In genomic region chr6:41920921-41921711, GRCh38 we compare ENCODE assay signal across 8 cellular contexts. TPM values are rescaled to one million over a fixed set of nuclear protein-coding genes. Genes with fewer than 3 reads are reported as not detected.
DNase-seq lines count a peak whose midpoint lies in the region; TF ChIP-seq lines count a peak whose summit lies in the region.

BYSL (plus strand) TSS chr6:41921499; CDS start chr6:41921563, 64 bp downstream.
MED20 (minus strand) TSS chr6:41921139; CDS start chr6:41921018, 121 bp downstream.

- no peak within 1 kb of the TSS for H4K8ac ChIP-seq in H9 (replicated peaks; ENCODE audit: insufficient read length, low read depth, low read length)

- H3K23ac ChIP-seq in H9 (ENCODE audit: insufficient read length, low read depth, low read length), result no peak within 1 kb of the TSS

- H3K4me3 ChIP-seq in neural cell (ENCODE audit: low read length) (peak within 1 kb of the TSS; percentile 83), stomach (peak within 1 kb of the TSS; percentile 72 to 97 (median 91))

- peak within 1 kb of the TSS; percentile 4 for H4K91ac ChIP-seq in H9 (ENCODE audit: insufficient read length, low read depth, low read length)

- H3K36me3 ChIP-seq in neural cell (ENCODE audit: insufficient read depth, low read length) (no peaks in the 10 kb centered on the region), stomach (peaks cover 0 to 27% (median 14%) of the 10 kb centered on the region in 4 donors)

- no CpG with 5 or more reads among the region's 55 CpGs for WGBS in H9 (ENCODE audit: extremely low coverage, insufficient read length, low lambda C conversion rate)
- 0 to 1% (median 0%) methylated on average over 46 to 55 of the region's 55 CpGs for WGBS in stomach, 5 donors

- H3K4me1 Mint-ChIP-seq in H9, result peaks cover 21 to 31% of the 10 kb centered on the region in 2 experiments

- no peak within 1 kb of the TSS for H2BK12ac ChIP-seq in H9 (ENCODE audit: insufficient read length, low read depth, low read length)

- peak within 1 kb of the TSS; percentile 91 for H2BK120ac ChIP-seq in H9 (ENCODE audit: low read depth, low read length, poor library complexity, severe bottlenecking)

- no peaks in the 10 kb centered on the region for H3F3A ChIP-seq in neural cell (ENCODE audit: insufficient read depth, low read length, poor library complexity, severe bottlenecking)

- peak within 1 kb of the TSS; percentile 99 for H3K18ac ChIP-seq in H9 (ENCODE audit: insufficient read length, low read depth, low read length)

- H4K5ac ChIP-seq in H9 (ENCODE audit: insufficient read length, low read depth, low read length), result no peak within 1 kb of the TSS

- peaks cover 21 to 43% (median 36%) of the 10 kb centered on the region in 3 experiments; a peak in 6 of 7 replicates for H3K36me3 Mint-ChIP-seq in H9 (ENCODE audit: insufficient read depth in 1 of 3, low read depth in 3 of 3)

- peak in 2 of 4 donors; percentile 23 to 61 for TF ChIP-seq POLR2A in stomach (IDR thresholded peaks at IDR 0.05)

- H3K9ac ChIP-seq in H9 (ENCODE audit: extremely low read depth, insufficient read length, low read length) (peak within 1 kb of the TSS; percentile 99), neural cell (ENCODE audit: low read length) (peak within 1 kb of the TSS; percentile 94)

- H3K27me3 ChIP-seq in H9 (ENCODE audit: insufficient read depth, low read length) (no peaks in the 10 kb centered on the region), neural cell (ENCODE audit: insufficient read depth, low read depth, low read length) (no peaks in the 10 kb centered on the region), stomach (no peaks in the 10 kb centered on the region)

- H3K4me3 Mint-ChIP-seq in H9, result peak within 1 kb of the TSS; percentile 97 to 100

- peak; percentile 99; the same call in 2 of the 3 replicates for TF ChIP-seq CTCF in H9 (conservative IDR thresholded peaks at IDR 0.05)
- TF ChIP-seq CTCF in neural cell (IDR thresholded peaks at IDR 0.05; ENCODE audit: poor library complexity, severe bottlenecking), result peak; percentile 100
- peak in 5 of 7 experiments; percentile 94 to 99 (median 98) for TF ChIP-seq CTCF in stomach (IDR thresholded peaks at IDR 0.05)

- H3K79me1 ChIP-seq in H9 (ENCODE audit: insufficient read depth, low read depth, low read length, poor library complexity, severe bottlenecking), result peaks cover 9% of the 10 kb centered on the region

- H3K79me2 ChIP-seq in H9 (ENCODE audit: insufficient read depth, low read length) (peaks cover 38% of the 10 kb centered on the region; the same call in 1 of the 2 replicates), neural cell (replicated peaks; ENCODE audit: insufficient read depth, low read length) (peaks cover 58% of the 10 kb centered on the region)

- H3K4me2 ChIP-seq in H9 (ENCODE audit: insufficient read depth, insufficient read length, low read length) (peak within 1 kb of the TSS; percentile 90), neural cell (ENCODE audit: low read length) (peak within 1 kb of the TSS; percentile 93)

- DNase-seq in GDM1 (lab: John Stamatoyannopoulos, UW) (peak; percentile 84), H9 (peak; percentile 91), M059J (ENCODE audit: low read depth) (peak; percentile 99), SHP77 (lab: John Stamatoyannopoulos, UW) (peak; percentile 80 to 85), fibroblast of the conjunctiva (ENCODE audit: low read depth) (peak; percentile 84), stomach (peak; percentile 94)
- peak; percentile 98 for DNase-seq in activated effector memory CD4-positive, alpha-beta T cell treated with anti-CD3 and anti-CD28 coated beads, Interleukin-2, amount 50 U/mL, for 16 hours

- H2BK15ac ChIP-seq in H9 (ENCODE audit: low read depth, low read length), result no peak within 1 kb of the TSS

- H3K9me3 ChIP-seq in H9 (ENCODE audit: control insufficient read depth, low read depth, low read length) (no peaks in the 10 kb centered on the region), neural cell (ENCODE audit: low read length) (no peaks in the 10 kb centered on the region), stomach (no peaks in the 10 kb centered on the region)

- no peak for TF ChIP-seq RAD21 in neural cell (conservative IDR thresholded peaks at IDR 0.05)

- H3K56ac ChIP-seq in H9 (ENCODE audit: insufficient read length, low read depth, low read length), result peak within 1 kb of the TSS; percentile 45

- H3K27ac ChIP-seq in H9 (ENCODE audit: insufficient read length, low read depth, low read length) (peak within 1 kb of the TSS; percentile 83), neural cell (ENCODE audit: low read length) (peak within 1 kb of the TSS; percentile 99), stomach (peak within 1 kb of the TSS; percentile 93 to 99 (median 99))

- H4K20me1 ChIP-seq in H9 (ENCODE audit: control insufficient read depth, insufficient read depth, insufficient read length), result no peaks in the 10 kb centered on the region
- no peaks in the 10 kb centered on the region for H4K20me1 ChIP-seq in neural cell (ENCODE audit: insufficient read depth)

- H3K23me2 ChIP-seq in H9 (ENCODE audit: insufficient read length, low read depth, low read length, poor library complexity, severe bottlenecking), result peaks cover 11% of the 10 kb centered on the region

- peak within 1 kb of the TSS; percentile 100 for H3K27ac Mint-ChIP-seq in H9

- H2BK20ac ChIP-seq in H9 (ENCODE audit: low read depth, low read length, poor library complexity, severe bottlenecking), result no peak within 1 kb of the TSS

- peak within 1 kb of the TSS; percentile 99 for H2AFZ ChIP-seq in H9 (ENCODE audit: low read length)
- peak within 1 kb of the TSS; percentile 95 for H2AFZ ChIP-seq in neural cell (ENCODE audit: low read depth, low read length)

- H2AK5ac ChIP-seq in H9 (ENCODE audit: insufficient read length, low read length), result no peak within 1 kb of the TSS

- peak within 1 kb of the TSS; percentile 87 for H3T11ph ChIP-seq in H9 (ENCODE audit: low read length)

- no peaks in the 10 kb centered on the region; a peak in 1 of 5 replicates for H3K9me3 Mint-ChIP-seq in H9

- peak within 1 kb of the TSS; percentile 39; the same call in 1 of the 2 replicates for H3K4ac ChIP-seq in H9 (ENCODE audit: low read depth, low read length)

- no peak for TF ChIP-seq EP300 in neural cell (conservative IDR thresholded peaks at IDR 0.05; ENCODE audit: poor library complexity, severe bottlenecking)
- no peak for TF ChIP-seq EP300 in stomach (IDR thresholded peaks at IDR 0.05)

- H3K9me2 ChIP-seq in neural cell (ENCODE audit: insufficient read depth, low read length), result no peaks in the 10 kb centered on the region

- peak within 1 kb of the TSS; percentile 96 for H3K14ac ChIP-seq in H9 (ENCODE audit: insufficient read depth, low read length)

- intact Hi-C loops in stomach (cut with DNase I; ENCODE audit: low total_unique reads), result no loop called here

- H3K4me1 ChIP-seq in H9 (ENCODE audit: insufficient read depth, low read length), result no peaks in the 10 kb centered on the region
- peaks cover 30 to 64% (median 45%) of the 10 kb centered on the region in 4 donors for H3K4me1 ChIP-seq in stomach

- peak within 1 kb of the TSS; percentile 46 for H2BK5ac ChIP-seq in H9 (ENCODE audit: insufficient read length, low read length)

- H3K27me3 Mint-ChIP-seq in H9 (ENCODE audit: low read depth), result no peaks in the 10 kb centered on the region

TF ChIP-seq in neural cell, 6 proteins besides CTCF, POLR2A, EP300 and RAD21:
- TF ChIP-seq TAF1 (IDR thresholded peaks at IDR 0.05; ENCODE audit: low read depth) (peak; percentile 46), EZH2 (IDR thresholded peaks at IDR 0.05; ENCODE audit: borderline replicate concordance, insufficient read depth, low read length, poor library complexity, severe bottlenecking) (no peak), SMC3 (conservative IDR thresholded peaks at IDR 0.05; ENCODE audit: poor library complexity) (peak; percentile 7), MXI1 (conservative IDR thresholded peaks at IDR 0.05; ENCODE audit: poor library complexity, severe bottlenecking) (peak; percentile 99), REST (IDR thresholded peaks at IDR 0.05; ENCODE audit: borderline replicate concordance) (no peak), POLR2AphosphoS5 (IDR thresholded peaks at IDR 0.05) (peak; percentile 91)

RNA-seq across cellular contexts. Expression of gene BYSL, which starts in this region (rescaled TPM):
- total RNA-seq in H9 (2021) (71.1 and 74.2 TPM in 2 replicates), stomach (10 to 100 TPM in 2 of 5 donors, 1 to 10 TPM in 2, not detected in 1; 1.8 to 65.2 (median 10.1) TPM)
- total RNA-seq in M059J (2014; rRNA removed; shearing (Covaris generic)), result 16.0 and 19.2 TPM in 2 replicates
- polyA plus RNA-seq in neural cell (19.6 and 19.8 TPM in 2 replicates), stomach (10 to 100 TPM in 2 of 3 donors, 1 to 10 TPM in 1; 8.6 to 11.9 (median 10.6) TPM)
- polyA minus RNA-seq in neural cell, result 14.8 and 21.7 TPM in 2 replicates

RNA-seq across cellular contexts. Expression of gene MED20, which starts in this region (rescaled TPM):
- 28.9 and 29.9 TPM in 2 replicates for total RNA-seq in H9 (2021)
- 23.5 and 49.9 TPM in 2 replicates for total RNA-seq in M059J (2014; rRNA removed; shearing (Covaris generic))
- 18.9 and 21.2 TPM in 2 replicates for polyA plus RNA-seq in neural cell
- 23.8 and 26.5 TPM in 2 replicates for polyA minus RNA-seq in neural cell
- total RNA-seq in stomach, result 10 to 100 TPM in 4 of 5 donors, 1 to 10 TPM in 1; 1.2 to 34.4 (median 18.8) TPM
- polyA plus RNA-seq in stomach, result 1 to 10 TPM; 6.1 to 9.8 (median 7.2) TPM

Comparison
In these comparisons a context has a peak if more than half of its experiments do, and no peak if none do; other contexts are left out.
1. Peak in every context shown above with its lines: DNase-seq, H3K4me3 ChIP-seq and H3K27ac ChIP-seq.